In the genomic region with DNA sequence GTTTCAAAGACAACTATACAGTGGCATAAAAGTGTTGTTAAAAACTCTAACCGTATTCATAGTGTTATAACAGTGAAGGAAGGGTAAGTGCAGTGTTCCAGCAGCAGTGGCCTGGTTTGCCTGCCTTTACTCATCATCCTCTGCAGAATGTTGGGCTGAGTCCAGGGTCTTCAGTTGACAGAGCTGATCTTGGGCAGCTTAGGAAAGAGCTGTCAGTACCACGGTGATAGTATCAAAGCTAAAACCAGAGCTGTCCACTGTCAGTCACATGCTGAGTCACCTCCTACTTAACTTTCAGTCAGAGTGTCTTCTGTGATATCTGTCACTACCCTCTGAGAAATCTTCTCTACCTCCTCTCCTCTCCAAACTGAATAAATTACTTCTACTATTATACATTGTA, we compare ENCODE assay signal across 23 cellular contexts.
A peak's percentile ranks its signal among the peaks of the same experiment; 100 is the strongest.
DNase-seq lines count a peak whose midpoint lies in the region; ATAC-seq, FAIRE-seq and TF ChIP-seq lines count a peak whose summit lies in the region.
"Had no signal": no experiment of that assay in that cellular context is flagged by ENCODE, and none has a peak within 500 bp of the region (broad histone marks: within the 10 kb centered on the region; RNA-seq: fewer than 3 reads in every experiment).

No MANE protein-coding gene starts in this region.

- POLR2A ChIA-PET in A673 (lab: Charles Lee; ENCODE audit: low non-redundant PET): no interaction called here

- no peaks in the 10 kb centered on the region for H3K27me3 Mint-ChIP-seq in astrocyte (ENCODE audit: low read depth, unreplicated experiment)
- no peaks in the 10 kb centered on the region for H3K27me3 Mint-ChIP-seq in activated naive CD4-positive, alpha-beta T cell treated with anti-CD3 and anti-CD28 coated beads for 36 hours (ENCODE audit: low read depth)
- H3K27me3 Mint-ChIP-seq: CD4-positive, CD25-positive, alpha-beta regulatory T cell; dendritic cell treated with granulocyte-macrophage colony-stimulating factor and Interleukin-4, amounts not matched to agents 40 ng/mL and 50 ng/mL, for 4 days; IgD-negative memory B cell; naive thymus-derived CD4-positive, alpha-beta T cell; progenitor cell of endocrine pancreas had no signal

- CTCF ChIA-PET in A673 (lab: Charles Lee): no interaction called here
- CTCF ChIA-PET in activated naive CD4-positive, alpha-beta T cell treated with anti-CD3 and anti-CD28 coated beads for 36 hours (lab: Charles Lee): no interaction called here

- no peak overlapping the region for H3K4me3 Mint-ChIP-seq in astrocyte (ENCODE audit: unreplicated experiment)
- H3K4me3 Mint-ChIP-seq in activated naive CD4-positive, alpha-beta T cell treated with anti-CD3 and anti-CD28 coated beads for 36 hours: no peak overlapping the region
- H3K4me3 Mint-ChIP-seq: CD4-positive, CD25-positive, alpha-beta regulatory T cell; dendritic cell treated with granulocyte-macrophage colony-stimulating factor and Interleukin-4, amounts not matched to agents 40 ng/mL and 50 ng/mL, for 4 days; IgD-negative memory B cell; naive thymus-derived CD4-positive, alpha-beta T cell had no signal

- H3K4me1 ChIP-seq in A673 (ENCODE audit: insufficient read depth, low read length, poor library complexity, severe bottlenecking) (no peaks in the 10 kb centered on the region), astrocyte (ENCODE audit: insufficient read depth, low read length) (peaks cover 21% of the 10 kb centered on the region), right atrium auricular region (peaks cover 0 to 38% of the 10 kb centered on the region in 2 donors), kidney (ENCODE audit: control insufficient read depth in 1 of 2, insufficient read depth in 1 of 2, low read depth in 1 of 2, low read length in 2 of 2) (no peaks in the 10 kb centered on the region)
- H3K4me1 ChIP-seq: A549, lower lobe of right lung had no signal

- no peaks in the 10 kb centered on the region for H4K20me1 ChIP-seq in astrocyte (ENCODE audit: insufficient read depth, low read length)

- peaks cover 39% of the 10 kb centered on the region for H3K4me1 Mint-ChIP-seq in astrocyte (ENCODE audit: low read depth, unreplicated experiment)
- H3K4me1 Mint-ChIP-seq in activated naive CD4-positive, alpha-beta T cell treated with anti-CD3 and anti-CD28 coated beads for 36 hours (ENCODE audit: low read depth): no peaks in the 10 kb centered on the region
- H3K4me1 Mint-ChIP-seq: CD4-positive, CD25-positive, alpha-beta regulatory T cell; IgD-negative memory B cell; naive thymus-derived CD4-positive, alpha-beta T cell had no signal

- no TSS peak for BruUV-seq in A673 (replicated peaks; lab: Mats Ljungman, UMichigan)

- TF ChIP-seq CTCF in A673 (conservative IDR thresholded peaks at IDR 0.05; ENCODE audit: low read depth, low read length) (no peak), astrocyte (IDR thresholded peaks at IDR 0.05; ENCODE audit: insufficient read depth, low read depth, low read length) (no peak), right atrium auricular region (IDR thresholded peaks at IDR 0.05) (no peak), kidney (IDR thresholded peaks at IDR 0.05; ENCODE audit: borderline replicate concordance, extremely low read depth, insufficient read depth) (no peak)

- H3K27ac Mint-ChIP-seq in astrocyte (ENCODE audit: unreplicated experiment): no peak overlapping the region
- H3K27ac Mint-ChIP-seq in activated naive CD4-positive, alpha-beta T cell treated with anti-CD3 and anti-CD28 coated beads for 36 hours: no peak overlapping the region
- H3K27ac Mint-ChIP-seq: CD4-positive, CD25-positive, alpha-beta regulatory T cell; dendritic cell treated with granulocyte-macrophage colony-stimulating factor and Interleukin-4, amounts not matched to agents 40 ng/mL and 50 ng/mL, for 4 days; IgD-negative memory B cell; naive thymus-derived CD4-positive, alpha-beta T cell; progenitor cell of endocrine pancreas had no signal

- intact Hi-C loops in A673 (cut with micrococcal nuclease; ENCODE audit: unreplicated experiment) (no loop called here), kidney (cut with DNase I) (no loop called here)
- intact Hi-C loops in activated naive CD4-positive, alpha-beta T cell treated with anti-CD3 and anti-CD28 coated beads for 36 hours (cut with micrococcal nuclease): no loop called here

- H3K9me3 Mint-ChIP-seq in astrocyte (ENCODE audit: unreplicated experiment): no peaks in the 10 kb centered on the region
- H3K9me3 Mint-ChIP-seq in activated naive CD4-positive, alpha-beta T cell treated with anti-CD3 and anti-CD28 coated beads for 36 hours: peaks cover 1% of the 10 kb centered on the region
- H3K9me3 Mint-ChIP-seq: dendritic cell treated with granulocyte-macrophage colony-stimulating factor and Interleukin-4, amounts not matched to agents 40 ng/mL and 50 ng/mL, for 4 days had no signal

- no peak overlapping the region for H3K4me3 ChIP-seq in A673 (ENCODE audit: low read depth, low read length, poor library complexity, severe bottlenecking)
- H3K4me3 ChIP-seq in astrocyte (ENCODE audit: insufficient read depth, low read depth, low read length): no peak overlapping the region
- no peak overlapping the region for H3K4me3 ChIP-seq in right atrium auricular region
- H3K4me3 ChIP-seq in kidney (ENCODE audit: low read length in 2 of 2): no peak overlapping the region
- H3K4me3 ChIP-seq: A549, lower lobe of right lung had no signal

- H2AFZ ChIP-seq in astrocyte (ENCODE audit: low read depth, low read length): no peak overlapping the region

- no peaks in the 10 kb centered on the region for H3K9me3 ChIP-seq in A673 (ENCODE audit: low read depth, low read length, poor library complexity, severe bottlenecking)
- no peaks in the 10 kb centered on the region for H3K9me3 ChIP-seq in astrocyte (ENCODE audit: insufficient read depth, low read depth, low read length)
- no peaks in the 10 kb centered on the region for H3K9me3 ChIP-seq in right atrium auricular region
- H3K9me3 ChIP-seq in kidney (ENCODE audit: control insufficient read depth in 1 of 2, low read length in 2 of 2): no peaks in the 10 kb centered on the region
- H3K9me3 ChIP-seq: A549, lower lobe of right lung had no signal

- ATAC-seq in HG03565 (IDR thresholded peaks at IDR 0.05; ENCODE audit: unreplicated experiment): no peak
- ATAC-seq: A549; lower lobe of right lung; naive thymus-derived CD4-positive, alpha-beta T cell had no signal

- peak overlapping the region; percentile 8 for H3K4me2 ChIP-seq in astrocyte (ENCODE audit: low read length)
- H3K4me2 ChIP-seq: A549 had no signal

- no peak overlapping the region for H3K9ac ChIP-seq in astrocyte (ENCODE audit: low read length)
- no peak overlapping the region for H3K9ac ChIP-seq in kidney (ENCODE audit: low read length in 2 of 2)

- no peaks in the 10 kb centered on the region for H3K36me3 Mint-ChIP-seq in astrocyte (ENCODE audit: low read depth, unreplicated experiment)
- H3K36me3 Mint-ChIP-seq in activated naive CD4-positive, alpha-beta T cell treated with anti-CD3 and anti-CD28 coated beads for 36 hours (ENCODE audit: low read depth): no peaks in the 10 kb centered on the region
- H3K36me3 Mint-ChIP-seq: CD4-positive, CD25-positive, alpha-beta regulatory T cell; IgD-negative memory B cell; naive thymus-derived CD4-positive, alpha-beta T cell had no signal

- H3K27me3 ChIP-seq in A673 (replicated peaks; ENCODE audit: insufficient read depth, low read depth, low read length, poor library complexity): peaks cover 4% of the 10 kb centered on the region
- no peaks in the 10 kb centered on the region for H3K27me3 ChIP-seq in astrocyte (ENCODE audit: insufficient read depth, low read length)
- no peaks in the 10 kb centered on the region for H3K27me3 ChIP-seq in right atrium auricular region

- H3K79me2 ChIP-seq in astrocyte (ENCODE audit: insufficient read depth, low read length): no peaks in the 10 kb centered on the region

- H3K27ac ChIP-seq in A673 (ENCODE audit: low read depth, low read length, poor library complexity, severe bottlenecking) (no peak overlapping the region), astrocyte (ENCODE audit: low read depth, low read length) (no peak overlapping the region), right atrium auricular region (peak overlapping the region; percentile 31 to 73), kidney (ENCODE audit: low read depth in 2 of 2, low read length in 2 of 2) (no peak overlapping the region)
- H3K27ac ChIP-seq: A549, lower lobe of right lung had no signal

- DNase-seq in A673 (ENCODE audit: low spot score): peak; percentile 1
- DNase-seq in M059J (ENCODE audit: low read depth): peak; percentile 11
- peak; percentile 16 for DNase-seq in astrocyte (ENCODE audit: low read depth)
- no peak for DNase-seq in right atrium auricular region (ENCODE audit: low spot score)
- no peak for DNase-seq in kidney
- no peak for DNase-seq in NCI-H1092 treated with DMSO at 0.1 percent for 48 hours (lab: John Stamatoyannopoulos, UW)
- DNase-seq in activated naive CD4-positive, alpha-beta T cell treated with anti-CD3 and anti-CD28 coated beads for 36 hours: no peak
- DNase-seq: activated naive CD4-positive, alpha-beta T cell treated with Interleukin-2 at 50 U/mL for 16 hours; activated T-cell treated with anti-CD3 and anti-CD28 coated beads for 4 hours; CD4-positive, CD25-positive, alpha-beta regulatory T cell; DMS79; lower lobe of right lung; MV-4-11; naive thymus-derived CD4-positive, alpha-beta T cell; NCI-H2029 treated with DMSO at 0.1 percent for 48 hours; NCI-H526 treated with DMSO at 0.1 percent for 48 hours; stimulated activated naive CD4-positive, alpha-beta T cell; trophoblast cell had no signal

- peak; percentile 78 for FAIRE-seq in astrocyte (lab: Jason Lieb, UNC)
- no peak for FAIRE-seq in kidney (lab: Jason Lieb, UNC)
- FAIRE-seq: A549 had no signal

- H3K36me3 ChIP-seq in A673 (ENCODE audit: insufficient read depth, low read length, poor library complexity, severe bottlenecking) (no peaks in the 10 kb centered on the region), astrocyte (ENCODE audit: insufficient read depth, low read length) (no peaks in the 10 kb centered on the region), right atrium auricular region (no peaks in the 10 kb centered on the region), kidney (ENCODE audit: control insufficient read depth in 1 of 2, insufficient read depth in 2 of 2, low read length in 2 of 2) (no peaks in the 10 kb centered on the region)
- H3K36me3 ChIP-seq: lower lobe of right lung had no signal

Comparison
In these comparisons a context has a peak if more than half of its experiments do, and no peak if none do; other contexts are left out.
1. DNase-seq: peak in A673 (single experiment), M059J (single experiment) and astrocyte (single experiment); none in right atrium auricular region (single experiment), kidney (single experiment), NCI-H1092 treated with DMSO at 0.1 percent for 48 hours (single experiment) and activated naive CD4-positive, alpha-beta T cell treated with anti-CD3 and anti-CD28 coated beads for 36 hours (single experiment).
2. H3K27ac ChIP-seq: peak in right atrium auricular region (2 of 2); none in A673 (single experiment), astrocyte (single experiment) and kidney (0 of 2).